ENCODE assay signal across 8 cellular contexts in genomic region chr15:51380999-51381806, GRCh38. TPM values are rescaled to one million over a fixed set of nuclear protein-coding genes. Genes with fewer than 3 reads are reported as not detected.
A peak's percentile ranks its signal among the peaks of the same experiment; 100 is the strongest.
DNase-seq lines count a peak whose midpoint lies in the region; ATAC-seq, FAIRE-seq and TF ChIP-seq lines count a peak whose summit lies in the region.

No MANE protein-coding gene starts in this region.

- no peak overlapping the region for H3K27ac ChIP-seq in GM12878 (ENCODE audit: control insufficient read depth, insufficient read depth)
- H3K27ac ChIP-seq in iPS DF 6.9 (ENCODE audit: low read length) = no peak overlapping the region
- no peak overlapping the region for H3K27ac ChIP-seq in small intestine (ENCODE audit: low read depth in 1 of 2, low read length in 1 of 2)

- TF ChIP-seq RAD21 in GM12878 (IDR thresholded peaks at IDR 0.05; ENCODE audit: insufficient read depth, low read depth, low read length) = peak; percentile 98

- H3K9ac ChIP-seq in GM12878 (ENCODE audit: control insufficient read depth, insufficient read depth, low read length) = no peak overlapping the region

- SMC1A ChIA-PET in GM12878 (lab: Charles Lee; ENCODE audit: uncharacterized antibody, unreplicated experiment) = interaction anchor here (0.7 to 5.6 kb wide), 13 partner anchors 12 to 391 kb away, joined by 3 to 60 read pairs (median 5); no protein-coding TSS in a partner anchor

- 27% methylated on average over 14 of the region's 14 CpGs for WGBS in GM12878 (ENCODE audit: insufficient coverage, insufficient replicate concordance, low lambda C conversion rate, missing lambda C conversion rate)
- no CpG with 5 or more reads among the region's 14 CpGs for WGBS in iPS DF 6.9 (ENCODE audit: insufficient coverage, insufficient read length)
- 17 to 28% (median 24%) methylated on average over 14 of the region's 14 CpGs for WGBS in small intestine, 3 donors

- H3K36me3 ChIP-seq in GM12878 (ENCODE audit: control insufficient read depth in 2 of 2, insufficient read depth in 2 of 2, low read length in 1 of 2) (no peaks in the 10 kb centered on the region), iPS DF 6.9 (ENCODE audit: control insufficient read depth, insufficient read depth, low read length) (no peaks in the 10 kb centered on the region), small intestine (ENCODE audit: control insufficient read depth in 2 of 2, insufficient read depth in 2 of 2, low read length in 2 of 2) (no peaks in the 10 kb centered on the region)

- BruUV-seq in GM12878 (replicated peaks; lab: Mats Ljungman, UMichigan) = no TSS peak

- no peaks in the 10 kb centered on the region for H3K79me2 ChIP-seq in GM12878 (ENCODE audit: control insufficient read depth, insufficient read depth, low read length)

- H3K4me3 ChIP-seq in GM12878 (no peak overlapping the region), iPS DF 6.9 (ENCODE audit: low read length) (no peak overlapping the region), small intestine (ENCODE audit: low read depth in 1 of 2, low read length in 2 of 2) (no peak overlapping the region)

- H3K4me2 ChIP-seq in GM12878 (ENCODE audit: control insufficient read depth, insufficient read depth) = no peak overlapping the region

- no peak overlapping the region for H2AFZ ChIP-seq in GM12878 (ENCODE audit: control insufficient read depth, low read depth, low read length)

- ATAC-seq in GM19397 (IDR thresholded peaks at IDR 0.05; ENCODE audit: unreplicated experiment) (peak; percentile 70), GM12878 (peak; percentile 98), HG03457 (IDR thresholded peaks at IDR 0.05; ENCODE audit: unreplicated experiment) (no peak)

- POLR2A ChIA-PET in GM12878 (lab: Charles Lee) = no interaction called here

- H3K4me1 ChIP-seq in GM12878 (ENCODE audit: control insufficient read depth, insufficient read depth, low read length) = no peaks in the 10 kb centered on the region
- no peaks in the 10 kb centered on the region for H3K4me1 ChIP-seq in iPS DF 6.9 (ENCODE audit: control insufficient read depth, insufficient read depth, low read length)
- no peaks in the 10 kb centered on the region for H3K4me1 ChIP-seq in small intestine (ENCODE audit: control insufficient read depth in 2 of 2, insufficient read depth in 1 of 2, low read depth in 1 of 2, low read length in 1 of 2)

- RAD21 ChIA-PET in GM12878 (lab: Charles Lee; ENCODE audit: unreplicated experiment) = interaction anchor here (0.6 to 4.3 kb wide), 11 partner anchors 9 to 218 kb away, joined by 3 to 33 read pairs (median 5); no protein-coding TSS in a partner anchor

- intact Hi-C loops in GM12878 (cut with micrococcal nuclease; ENCODE audit: unreplicated experiment) = loop anchor here (1.0 to 10.0 kb wide), 5 partner anchors 94 to 218 kb away; no protein-coding TSS in a partner anchor

- no peaks in the 10 kb centered on the region for H4K20me1 ChIP-seq in GM12878 (ENCODE audit: control insufficient read depth, insufficient read depth)

- peak; percentile 81 to 99 (median 97); a peak in 5 of 6 replicates for TF ChIP-seq CTCF in GM12878 (IDR thresholded peaks at IDR 0.05 in 2 of 3, conservative IDR thresholded peaks at IDR 0.05 in 1 of 3; ENCODE audit: control insufficient read depth in 2 of 3, extremely low read depth in 1 of 3, insufficient read depth in 1 of 3, low read depth in 3 of 3, low read length in 3 of 3)

- H3K9me3 ChIP-seq in GM12878 (replicated peaks; ENCODE audit: control insufficient read depth, insufficient read depth, low read length) = no peaks in the 10 kb centered on the region
- no peaks in the 10 kb centered on the region for H3K9me3 ChIP-seq in iPS DF 6.9 (ENCODE audit: control insufficient read depth, insufficient read depth, low read length)
- H3K9me3 ChIP-seq in small intestine (ENCODE audit: control insufficient read depth, low read depth) = no peaks in the 10 kb centered on the region

- no peak for TF ChIP-seq EP300 in GM12878 (IDR thresholded peaks at IDR 0.05; ENCODE audit: borderline replicate concordance in 1 of 2, control insufficient read depth in 1 of 2, low read depth in 2 of 2, low read length in 2 of 2)

- TF ChIP-seq POLR2A in GM12878 (IDR thresholded peaks at IDR 0.05; ENCODE audit: low read depth, low read length) = no peak

- CTCF ChIA-PET in GM12878 (lab: Yijun Ruan, JAX) = interaction anchor here (0.7 to 9.7 kb wide), 19 partner anchors 9 to 236 kb away, joined by 3 to 111 read pairs (median 4); no protein-coding TSS in a partner anchor

- H3K27me3 ChIP-seq in GM12878 (replicated peaks in 1 of 2; ENCODE audit: control insufficient read depth in 2 of 2, insufficient read depth in 2 of 2, low read length in 1 of 2) (peaks cover 0 to 6% of the 10 kb centered on the region in 2 experiments; a peak in 3 of 4 replicates), iPS DF 6.9 (ENCODE audit: control insufficient read depth, insufficient read depth, low read length) (no peaks in the 10 kb centered on the region), small intestine (ENCODE audit: control insufficient read depth in 2 of 2, insufficient read depth in 2 of 2, low read length in 2 of 2) (no peaks in the 10 kb centered on the region)

- FAIRE-seq in GM12878 (lab: Jason Lieb, UNC) = peak; percentile 98
- no peak for FAIRE-seq in small intestine (lab: Jason Lieb, UNC)

- in situ Hi-C loops in GM12878 (cut with MboI) = loop anchor here (5.0 kb wide), 2 partner anchors 94 to 219 kb away; no protein-coding TSS in a partner anchor

- DNase-seq in EL = peak; percentile 77
- DNase-seq in HK-2 (ENCODE audit: unreplicated experiment) = peak; percentile 31
- DNase-seq in NOMO-1 (lab: John Stamatoyannopoulos, UW; ENCODE audit: unreplicated experiment in 2 of 2) = peak; percentile 68 to 80
- peak; percentile 34 for DNase-seq in GM12878 (ENCODE audit: low read depth, low spot score)
- DNase-seq in iPS DF 6.9 (ENCODE audit: low read depth, low spot score) = peak; percentile 39
- DNase-seq in small intestine = peak; percentile 66

TF ChIP-seq in GM12878, 131 proteins besides CTCF, POLR2A, EP300 and RAD21 (continues in another document):
- TF ChIP-seq IRF3 (IDR thresholded peaks at IDR 0.05) = no peak
- TF ChIP-seq EGR1 (IDR thresholded peaks at IDR 0.05; ENCODE audit: borderline replicate concordance in 1 of 2, low read depth in 2 of 2, low read length in 2 of 2) = no peak
- TF ChIP-seq IKZF2 (IDR thresholded peaks at IDR 0.05) = no peak
- no peak for TF ChIP-seq NR2C2 (IDR thresholded peaks at IDR 0.05; ENCODE audit: borderline replicate concordance, control insufficient read depth, insufficient read length, low read depth)
- TF ChIP-seq YY1 (IDR thresholded peaks at IDR 0.05; ENCODE audit: low read depth, low read length) = peak; percentile 88
- TF ChIP-seq NFYA (IDR thresholded peaks at IDR 0.05; ENCODE audit: borderline replicate concordance, low read depth, low read length) = no peak
- TF ChIP-seq MYB (IDR thresholded peaks at IDR 0.05; ENCODE audit: borderline replicate concordance, low read depth, low read length) = no peak
- 0 out of 2 replicates have a peak, but pooled peaks have one; percentile 56 for TF ChIP-seq FOXM1 (IDR thresholded peaks at IDR 0.05; ENCODE audit: low read depth, low read length)

RNA-seq across cellular contexts. Expression of gene GLDN, which starts 39.7 kb away (rescaled TPM):
- total RNA-seq in GM12878 (2013; cell fraction: nucleolus; rRNA removed) = not detected in 2 replicates
- total RNA-seq in GM12878 (2014; rRNA removed) = not detected in 2 replicates
- total RNA-seq in GM12878 (2014; rRNA removed; fragmentation: Illumina TruSeq; extraction: Trizol) = not detected in 2 replicates
- total RNA-seq in GM12878 (2021) = 0.13 TPM in 1 of 2 replicates, not detected in the other
- polyA plus RNA-seq in GM12878 (2011; ENCODE audit: low read depth) = not detected
- polyA plus RNA-seq in GM12878 (2011; rRNA removed) = not detected in 2 replicates
- polyA plus RNA-seq in GM12878 (2011; cell fraction: cytosol; rRNA removed) = not detected in 2 replicates
- not detected in 2 replicates for polyA plus RNA-seq in GM12878 (2011; cell fraction: nucleus; rRNA removed)
- polyA plus RNA-seq in GM12878 (2012) = not detected in 2 replicates
- not detected in 2 replicates for polyA plus RNA-seq in GM12878 (2014; fragmentation: Illumina TruSeq; extraction: Trizol)
- not detected for polyA plus RNA-seq in GM12878 (2014; fragmentation: Nextera tagmentation; extraction: Ambion mirVana)
- not detected in 2 replicates for polyA plus RNA-seq in GM12878 (2014; rRNA removed)
- polyA plus RNA-seq in GM12878 (2016; fragmentation: Nextera tagmentation; extraction: Ambion mirVana) = not detected
- not detected in 2 replicates for polyA minus RNA-seq in GM12878 (2011; rRNA and poly(A)+ RNA removed)
- not detected in 2 replicates for polyA minus RNA-seq in GM12878 (2011; cell fraction: cytosol; rRNA and poly(A)+ RNA removed)
- polyA minus RNA-seq in GM12878 (2011; cell fraction: nucleus; rRNA and poly(A)+ RNA removed) = not detected in 2 replicates
- polyA plus RNA-seq in small intestine = under 1 TPM in 2 of 3 donors, not detected in 1; 0.43 to 0.81 TPM

RNA-seq across cellular contexts. Expression of gene CYP19A1, which starts 42.8 kb away (rescaled TPM):
- not detected in 2 replicates for total RNA-seq in GM12878 (2013; cell fraction: nucleolus; rRNA removed)
- 0.96 and 2.1 TPM in 2 replicates for total RNA-seq in GM12878 (2014; rRNA removed)
- 0.63 and 1.1 TPM in 2 replicates for total RNA-seq in GM12878 (2014; rRNA removed; fragmentation: Illumina TruSeq; extraction: Trizol)
- total RNA-seq in GM12878 (2021) = 1.2 and 1.4 TPM in 2 replicates
- not detected for polyA plus RNA-seq in GM12878 (2011; ENCODE audit: low read depth)
- polyA plus RNA-seq in GM12878 (2011; rRNA removed) = 0.35 and 1.3 TPM in 2 replicates
- polyA plus RNA-seq in GM12878 (2011; cell fraction: cytosol; rRNA removed) = 0.20 and 0.27 TPM in 2 replicates
- polyA plus RNA-seq in GM12878 (2011; cell fraction: nucleus; rRNA removed) = 0.56 and 0.88 TPM in 2 replicates
- polyA plus RNA-seq in GM12878 (2012) = 0.29 TPM in 1 of 2 replicates, not detected in the other
- polyA plus RNA-seq in GM12878 (2014; fragmentation: Illumina TruSeq; extraction: Trizol) = 0.76 and 4.2 TPM in 2 replicates
- polyA plus RNA-seq in GM12878 (2014; fragmentation: Nextera tagmentation; extraction: Ambion mirVana) = 1 to 10 TPM; 1.3 to 1.8 TPM
- polyA plus RNA-seq in GM12878 (2014; rRNA removed) = 0.08 and 1.3 TPM in 2 replicates
- under 1 TPM; 0.59 to 0.63 TPM for polyA plus RNA-seq in GM12878 (2016; fragmentation: Nextera tagmentation; extraction: Ambion mirVana)
- 0.36 TPM in 1 of 2 replicates, not detected in the other for polyA minus RNA-seq in GM12878 (2011; rRNA and poly(A)+ RNA removed)
- polyA minus RNA-seq in GM12878 (2011; cell fraction: cytosol; rRNA and poly(A)+ RNA removed) = not detected in 2 replicates
- polyA minus RNA-seq in GM12878 (2011; cell fraction: nucleus; rRNA and poly(A)+ RNA removed) = 0.36 TPM in 1 of 2 replicates, not detected in the other
- under 1 TPM in 1 of 3 donors, not detected in 2; 0.33 TPM for polyA plus RNA-seq in small intestine
